Comparison of ENCODE assay signal across 11 cellular contexts in the genomic region with DNA sequence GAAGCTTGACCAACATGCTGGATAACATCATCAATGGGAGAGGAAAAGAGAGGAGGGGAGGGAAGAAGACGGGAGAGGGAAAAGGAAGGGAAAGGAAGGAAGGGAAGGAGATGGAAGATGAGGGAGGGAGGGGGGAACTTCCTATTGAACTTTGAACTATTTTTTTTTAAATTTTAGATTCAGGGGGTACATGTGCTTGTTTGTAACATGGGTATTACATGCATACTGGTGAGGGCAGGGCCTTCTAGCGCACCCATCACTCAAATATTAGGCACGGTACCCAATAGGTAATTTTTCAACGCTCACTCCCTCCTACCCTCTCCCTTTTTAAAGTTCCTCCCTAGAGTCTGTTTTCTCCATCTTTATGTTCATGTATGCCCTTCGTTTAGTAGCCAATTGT.
"Had no signal": no experiment of that assay in that cellular context is flagged by ENCODE, and none has a peak within 500 bp of the region (broad histone marks: within the 10 kb centered on the region; RNA-seq: fewer than 3 reads in every experiment).

No MANE protein-coding gene starts in this region.

- H3K4me2 ChIP-seq: GM23338 had no signal

- DNase-seq: GM23248, GOT3, H7, H9, HCEC 1CT, HFFc6 had no signal

- H3K9ac ChIP-seq: GM23248 had no signal

- H3K36me3 ChIP-seq: HAP-1 had no signal

- H3K9me3 ChIP-seq: HAP-1 had no signal

- H2AFZ ChIP-seq: GM23248, GM23338 had no signal

- H3K27ac ChIP-seq: GM23248 had no signal

- H3K4me1 ChIP-seq: HAP-1 had no signal

- ATAC-seq: GM23338, HCT116 had no signal

- FAIRE-seq: H1, H54 had no signal

- H3K4me3 ChIP-seq: GM23248, GM23338, HAP-1 had no signal
